ENCODE assay signal across 2 cellular contexts in genomic region chr5:105407190-105407589, GRCh38.
TF ChIP-seq lines count a peak whose summit lies in the region.

No MANE protein-coding gene starts in this region.

TF ChIP-seq in GM23338, 12 proteins besides CTCF, POLR2A, EP300 and RAD21:
- TF ChIP-seq, protein P1, sequence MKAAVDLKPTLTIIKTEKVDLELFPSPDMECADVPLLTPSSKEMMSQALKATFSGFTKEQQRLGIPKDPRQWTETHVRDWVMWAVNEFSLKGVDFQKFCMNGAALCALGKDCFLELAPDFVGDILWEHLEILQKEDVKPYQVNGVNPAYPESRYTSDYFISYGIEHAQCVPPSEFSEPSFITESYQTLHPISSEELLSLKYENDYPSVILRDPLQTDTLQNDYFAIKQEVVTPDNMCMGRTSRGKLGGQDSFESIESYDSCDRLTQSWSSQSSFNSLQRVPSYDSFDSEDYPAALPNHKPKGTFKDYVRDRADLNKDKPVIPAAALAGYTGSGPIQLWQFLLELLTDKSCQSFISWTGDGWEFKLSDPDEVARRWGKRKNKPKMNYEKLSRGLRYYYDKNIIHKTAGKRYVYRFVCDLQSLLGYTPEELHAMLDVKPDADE (IDR thresholded peaks at IDR 0.05), result no peak
- peak; percentile 84; the same call in 1 of the 2 replicates for TF ChIP-seq NANOG (IDR thresholded peaks at IDR 0.05; ENCODE audit: borderline replicate concordance)
- TF ChIP-seq REST (IDR thresholded peaks at IDR 0.05; ENCODE audit: unreplicated experiment), result no peak
- no peak for TF ChIP-seq ZNF114 (CRISPR knock-in tag; IDR thresholded peaks at IDR 0.05)

TF ChIP-seq in H1, 55 proteins besides CTCF, POLR2A, EP300 and RAD21:
- no peak for TF ChIP-seq YY1 (IDR thresholded peaks at IDR 0.05; ENCODE audit: low read depth, low read length)
- TF ChIP-seq BRCA1 (IDR thresholded peaks at IDR 0.05; ENCODE audit: low read depth, low read length), result no peak
- no peak for TF ChIP-seq EZH2 (IDR thresholded peaks at IDR 0.05; ENCODE audit: low read depth, low read length, severe bottlenecking)
- TF ChIP-seq ASH2L (IDR thresholded peaks at IDR 0.05; ENCODE audit: low read length), result no peak
- TF ChIP-seq PHF8 (conservative IDR thresholded peaks at IDR 0.05; ENCODE audit: low read depth, low read length), result no peak
- TF ChIP-seq, protein P2, sequence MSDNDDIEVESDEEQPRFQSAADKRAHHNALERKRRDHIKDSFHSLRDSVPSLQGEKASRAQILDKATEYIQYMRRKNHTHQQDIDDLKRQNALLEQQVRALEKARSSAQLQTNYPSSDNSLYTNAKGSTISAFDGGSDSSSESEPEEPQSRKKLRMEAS (IDR thresholded peaks at IDR 0.05), result no peak
- no peak for TF ChIP-seq JUND (IDR thresholded peaks at IDR 0.05; ENCODE audit: low read length)
- no peak for TF ChIP-seq SIX5 (IDR thresholded peaks at IDR 0.05; ENCODE audit: low read depth, low read length)
- TF ChIP-seq POU5F1 (IDR thresholded peaks at IDR 0.05; ENCODE audit: low read depth, low read length), result no peak
- no peak for TF ChIP-seq RBBP5 (IDR thresholded peaks at IDR 0.05; ENCODE audit: borderline replicate concordance, low read depth, low read length)
- TF ChIP-seq HDAC6 (IDR thresholded peaks at IDR 0.05; ENCODE audit: low read depth, low read length), result no peak
- no peak for TF ChIP-seq TAF7 (optimal IDR thresholded peaks at IDR 0.05; ENCODE audit: borderline replicate concordance, low read depth, low read length)
- no peak for TF ChIP-seq TBP (IDR thresholded peaks at IDR 0.05; ENCODE audit: low read depth, low read length)
- TF ChIP-seq SRF (IDR thresholded peaks at IDR 0.05; ENCODE audit: low read depth, low read length), result no peak
- no peak for TF ChIP-seq BACH1 (IDR thresholded peaks at IDR 0.05; ENCODE audit: low read length)
- no peak for TF ChIP-seq NANOG (IDR thresholded peaks at IDR 0.05; ENCODE audit: insufficient read depth, low read depth, low read length, poor library complexity, severe bottlenecking)
- no peak; the same call in 1 of the 2 replicates for TF ChIP-seq TEAD4 (IDR thresholded peaks at IDR 0.05; ENCODE audit: low read depth, low read length)
- no peak for TF ChIP-seq NRF1 (IDR thresholded peaks at IDR 0.05; ENCODE audit: low read depth, low read length)
